18 cellular contexts compared by ENCODE assay signal in genomic region chr12:54934419-54934818, GRCh38. TPM values are rescaled to one million over a fixed set of nuclear protein-coding genes. Genes with fewer than 3 reads are reported as not detected.
DNase-seq lines count a peak whose midpoint lies in the region; ATAC-seq, FAIRE-seq and TF ChIP-seq lines count a peak whose summit lies in the region.
"Had no signal": no experiment of that assay in that cellular context is flagged by ENCODE, and none has a peak within 500 bp of the region (broad histone marks: within the 10 kb centered on the region; RNA-seq: fewer than 3 reads in every experiment).

No MANE protein-coding gene starts in this region.

- no peak for ATAC-seq in CD4-positive, alpha-beta T cell (ENCODE audit: poor library complexity)
- no peak for ATAC-seq in activated CD8-positive, alpha-beta T cell treated with anti-CD3 and anti-CD28 coated beads for 36 hours
- ATAC-seq in GM19452 (IDR thresholded peaks at IDR 0.05; ENCODE audit: unreplicated experiment) = no peak

- H3K27me3 Mint-ChIP-seq in T-helper 1 cell treated with Interleukin-12 subunit alpha and Interleukin-12 subunit beta and Interleukin-4 antibody, amounts not matched to agents 30 μg/mL and 1 μg/mL, for 36 hours (ENCODE audit: low read depth) = no peaks in the 10 kb centered on the region
- no peaks in the 10 kb centered on the region for H3K27me3 Mint-ChIP-seq in CD4-positive, alpha-beta T cell
- H3K27me3 Mint-ChIP-seq in activated CD8-positive, alpha-beta T cell treated with anti-CD3 and anti-CD28 coated beads for 36 hours = no peaks in the 10 kb centered on the region
- H3K27me3 Mint-ChIP-seq: brain had no signal

- POLR2A ChIA-PET in CD4-positive, alpha-beta T cell (lab: Charles Lee) = interaction anchor here (0.7 to 3.0 kb wide), 3 partner anchors 34 to 157 kb away, joined by 3 to 35 read pairs (median 7); partner anchors contain the start of gene TESPA1
- POLR2A ChIA-PET in activated CD8-positive, alpha-beta T cell treated with anti-CD3 and anti-CD28 coated beads for 36 hours (lab: Charles Lee) = interaction anchor here (1.0 to 1.7 kb wide), 3 partner anchors 19 to 50 kb away, joined by 3 to 4 read pairs (median 4); partner anchors contain the start of gene TESPA1

- peaks cover 66% of the 10 kb centered on the region for H3K36me3 Mint-ChIP-seq in T-helper 1 cell treated with Interleukin-12 subunit alpha and Interleukin-12 subunit beta and Interleukin-4 antibody, amounts not matched to agents 30 μg/mL and 1 μg/mL, for 36 hours (ENCODE audit: low read depth)
- H3K36me3 Mint-ChIP-seq in CD4-positive, alpha-beta T cell (ENCODE audit: low read depth) = peaks cover 61% of the 10 kb centered on the region
- H3K36me3 Mint-ChIP-seq in activated CD8-positive, alpha-beta T cell treated with anti-CD3 and anti-CD28 coated beads for 36 hours (ENCODE audit: low read depth) = peaks cover 69% of the 10 kb centered on the region
- H3K36me3 Mint-ChIP-seq: brain had no signal

- no peak for TF ChIP-seq POLR2A in esophagus squamous epithelium (IDR thresholded peaks at IDR 0.05)
- TF ChIP-seq POLR2A in GM12892 (IDR thresholded peaks at IDR 0.05; ENCODE audit: low read depth, low read length) = no peak

- CTCF ChIA-PET in CD4-positive, alpha-beta T cell (lab: Charles Lee) = interaction anchor here (1.2 to 2.0 kb wide), 3 partner anchors 72 to 185 kb away, joined by 3 to 7 read pairs (median 6); no protein-coding TSS in a partner anchor
- CTCF ChIA-PET in activated CD8-positive, alpha-beta T cell treated with anti-CD3 and anti-CD28 coated beads for 36 hours (lab: Charles Lee) = interaction anchor here (0.6 to 3.0 kb wide), 9 partner anchors 9 to 210 kb away, joined by 3 to 15 read pairs (median 3); no protein-coding TSS in a partner anchor

- H3K4me1 ChIP-seq in esophagus squamous epithelium = peaks cover 8 to 53% (median 11%) of the 10 kb centered on the region in 3 donors
- H3K4me1 ChIP-seq: tibial artery had no signal

- no peak overlapping the region for H3K4me3 Mint-ChIP-seq in T-helper 1 cell treated with Interleukin-12 subunit alpha and Interleukin-12 subunit beta and Interleukin-4 antibody, amounts not matched to agents 30 μg/mL and 1 μg/mL, for 36 hours
- H3K4me3 Mint-ChIP-seq in CD4-positive, alpha-beta T cell = no peak overlapping the region
- no peak overlapping the region for H3K4me3 Mint-ChIP-seq in activated CD8-positive, alpha-beta T cell treated with anti-CD3 and anti-CD28 coated beads for 36 hours
- H3K4me3 Mint-ChIP-seq: brain had no signal

- peaks cover 39% of the 10 kb centered on the region for H3K4me1 Mint-ChIP-seq in T-helper 1 cell treated with Interleukin-12 subunit alpha and Interleukin-12 subunit beta and Interleukin-4 antibody, amounts not matched to agents 30 μg/mL and 1 μg/mL, for 36 hours (ENCODE audit: low read depth)
- H3K4me1 Mint-ChIP-seq in CD4-positive, alpha-beta T cell (ENCODE audit: low read depth) = peaks cover 49% of the 10 kb centered on the region
- H3K4me1 Mint-ChIP-seq in activated CD8-positive, alpha-beta T cell treated with anti-CD3 and anti-CD28 coated beads for 36 hours (ENCODE audit: low read depth) = peaks cover 67% of the 10 kb centered on the region
- H3K4me1 Mint-ChIP-seq: brain had no signal

- FAIRE-seq in GM12892 (lab: Jason Lieb, UNC) = no peak

- intact Hi-C loops in CD4-positive, alpha-beta T cell (cut with DNase I, micrococcal nuclease) = no loop called here
- intact Hi-C loops in activated CD8-positive, alpha-beta T cell treated with anti-CD3 and anti-CD28 coated beads for 36 hours (cut with micrococcal nuclease) = loop anchor here (10.0 kb wide), 1 partner anchor 50 kb away; the partner anchor contains the start of gene TESPA1
- intact Hi-C loops in esophagus squamous epithelium (cut with DNase I) = no loop called here

- TF ChIP-seq CTCF in CD4-positive, alpha-beta T cell (IDR thresholded peaks at IDR 0.05) = no peak
- TF ChIP-seq CTCF in activated CD8-positive, alpha-beta T cell treated with anti-CD3 and anti-CD28 coated beads for 36 hours (IDR thresholded peaks at IDR 0.05) = no peak
- TF ChIP-seq CTCF in esophagus squamous epithelium (IDR thresholded peaks at IDR 0.05) = no peak

- DNase-seq in T-helper 1 cell (no peak), esophagus squamous epithelium (lab: John Stamatoyannopoulos, UW) (no peak), GM12892 (ENCODE audit: insufficient read length) (no peak), epidermal melanocyte (ENCODE audit: insufficient read length, low spot score) (no peak)
- no peak for DNase-seq in CD4-positive, alpha-beta T cell
- no peak for DNase-seq in activated CD8-positive, alpha-beta T cell treated with anti-CD3 and anti-CD28 coated beads for 36 hours
- DNase-seq: cortex of kidney, DMS79, MG63, NCI-H2227 treated with DMSO at 0.1 percent for 48 hours, tibial artery had no signal

- 58 to 69% methylated on average over 1 of the region's 1 CpG for WGBS in esophagus squamous epithelium, 2 donors

- no peaks in the 10 kb centered on the region for H3K27me3 ChIP-seq in CD4-positive, alpha-beta T cell (ENCODE audit: control insufficient read depth, insufficient read depth, low read length)
- no peaks in the 10 kb centered on the region for H3K27me3 ChIP-seq in esophagus squamous epithelium
- H3K27me3 ChIP-seq: BLaER1 treated with 17β-estradiol and CSF1 and Interleukin-3, amounts not matched to agents 10 nM and 100 nM; MG63; tibial artery had no signal

- peak overlapping the region; percentile 62 for H3K27ac Mint-ChIP-seq in T-helper 1 cell treated with Interleukin-12 subunit alpha and Interleukin-12 subunit beta and Interleukin-4 antibody, amounts not matched to agents 30 μg/mL and 1 μg/mL, for 36 hours
- peak overlapping the region; percentile 16 for H3K27ac Mint-ChIP-seq in CD4-positive, alpha-beta T cell
- peak overlapping the region; percentile 99 for H3K27ac Mint-ChIP-seq in activated CD8-positive, alpha-beta T cell treated with anti-CD3 and anti-CD28 coated beads for 36 hours
- H3K27ac Mint-ChIP-seq: brain had no signal

- peaks cover 15% of the 10 kb centered on the region for H3K9me3 ChIP-seq in CD4-positive, alpha-beta T cell (ENCODE audit: control insufficient read depth, low read length)
- peaks cover 0 to 15% (median 0%) of the 10 kb centered on the region in 3 donors for H3K9me3 ChIP-seq in esophagus squamous epithelium

- H3K27ac ChIP-seq in CD4-positive, alpha-beta T cell (ENCODE audit: low read depth, low read length) = no peak overlapping the region
- H3K27ac ChIP-seq in esophagus squamous epithelium = peak overlapping the region; percentile 72 to 85 (median 79)
- H3K27ac ChIP-seq: tibial artery had no signal

- H3K4me3 ChIP-seq in esophagus squamous epithelium = no peak overlapping the region
- H3K4me3 ChIP-seq: BLaER1 treated with 17β-estradiol and CSF1 and Interleukin-3, amounts not matched to agents 10 nM and 100 nM; MG63; tibial artery had no signal

- H3K9me3 Mint-ChIP-seq in T-helper 1 cell treated with Interleukin-12 subunit alpha and Interleukin-12 subunit beta and Interleukin-4 antibody, amounts not matched to agents 30 μg/mL and 1 μg/mL, for 36 hours = peaks cover 41% of the 10 kb centered on the region
- peaks cover 5% of the 10 kb centered on the region for H3K9me3 Mint-ChIP-seq in CD4-positive, alpha-beta T cell
- peaks cover 53% of the 10 kb centered on the region for H3K9me3 Mint-ChIP-seq in activated CD8-positive, alpha-beta T cell treated with anti-CD3 and anti-CD28 coated beads for 36 hours

- no peaks in the 10 kb centered on the region for H3K36me3 ChIP-seq in esophagus squamous epithelium
- H3K36me3 ChIP-seq: MG63, tibial artery had no signal

RNA-seq across cellular contexts. Expression of gene TESPA1, which starts 50.1 kb away (rescaled TPM):
- 10 to 100 TPM; 96.3 to 98.2 TPM for total RNA-seq in CD4-positive, alpha-beta T cell
- total RNA-seq in activated CD8-positive, alpha-beta T cell treated with anti-CD3 and anti-CD28 coated beads for 36 hours = 100 to 1,000 TPM; 107 to 112 TPM
- total RNA-seq in esophagus squamous epithelium = 1 to 10 TPM in 2 of 4 donors, under 1 TPM in 1, not detected in 1; 0.31 to 6.7 (median 2.0) TPM
- polyA plus RNA-seq in GM12892 (2012; ENCODE audit: missing spikeins) = 26.7 TPM
- total RNA-seq: A172, epithelial cell of proximal tubule, renal cortical epithelial cell had no signal

Comparison
In these comparisons a context has a peak if more than half of its experiments do, and no peak if none do; other contexts are left out.
1. H3K27ac Mint-ChIP-seq: peak in every context shown above with its lines; median percentile 99 in activated CD8-positive, alpha-beta T cell treated with anti-CD3 and anti-CD28 coated beads for 36 hours; 62 in T-helper 1 cell treated with Interleukin-12 subunit alpha and Interleukin-12 subunit beta and Interleukin-4 antibody, amounts not matched to agents 30 μg/mL and 1 μg/mL, for 36 hours; 16 in CD4-positive, alpha-beta T cell.
2. RNA of gene TESPA1, which starts 50.1 kb away (total RNA-seq): 107 to 112 TPM in activated CD8-positive, alpha-beta T cell treated with anti-CD3 and anti-CD28 coated beads for 36 hours and 96.3 to 98.2 TPM in CD4-positive, alpha-beta T cell; 0.31 to 6.7 TPM in esophagus squamous epithelium; every median in the first group is over 10 times any median in the second.